28 cellular contexts compared by ENCODE assay signal in genomic region chr7:5351508-5352265, GRCh38.
DNase-seq lines count a peak whose midpoint lies in the region; ATAC-seq and TF ChIP-seq lines count a peak whose summit lies in the region.
"Had no signal": no experiment of that assay in that cellular context is flagged by ENCODE, and none has a peak within 500 bp of the region (broad histone marks: within the 10 kb centered on the region; RNA-seq: fewer than 3 reads in every experiment).

No MANE protein-coding gene starts in this region.

- H3K27ac Mint-ChIP-seq in MCF 10A (ENCODE audit: low read depth, unreplicated experiment) (no peak overlapping the region), WTC11 (no peak overlapping the region; the same call in 1 of the 2 replicates), progenitor cell of endocrine pancreas (peak overlapping the region; percentile 84)
- no peak overlapping the region for H3K27ac Mint-ChIP-seq in stimulated activated naive B cell treated with anti-CD40 and anti-IgM and Interleukin-4, amounts not matched to agents 10 μg/mL and 1 μg/mL and 100 μg/mL, for 72 hours
- H3K27ac Mint-ChIP-seq in activated CD4-positive, alpha-beta T cell treated with anti-CD3 and anti-CD28 coated beads, Interleukin-2, amount 10 ng/mL, durations not matched to agents 7 days and 5 days, result no peak overlapping the region
- H3K27ac Mint-ChIP-seq: activated CD4-positive, alpha-beta memory T cell treated with anti-CD3 and anti-CD28 coated beads, Interleukin-2, amount 10 ng/mL, durations not matched to agents 7 days and 5 days; activated naive CD8-positive, alpha-beta T cell treated with anti-CD3 and anti-CD28 coated beads, Interleukin-2, amount 10 ng/mL, durations not matched to agents 7 days and 5 days; CD4-positive, alpha-beta T cell had no signal

- H3K27me3 ChIP-seq in mammary epithelial cell (ENCODE audit: insufficient read depth, low read length) (no peaks in the 10 kb centered on the region), gastroesophageal sphincter (no peaks in the 10 kb centered on the region)
- H3K27me3 ChIP-seq: hepatocyte, upper lobe of left lung had no signal

- no peak for TF ChIP-seq EP300 in gastroesophageal sphincter (IDR thresholded peaks at IDR 0.05)

- TF ChIP-seq CTCF in mammary epithelial cell (conservative IDR thresholded peaks at IDR 0.05 in 1 of 2, IDR thresholded peaks at IDR 0.05 in 1 of 2; ENCODE audit: extremely low read depth in 1 of 2, insufficient read depth in 1 of 2, low read depth in 1 of 2, low read length in 2 of 2) (no peak), MCF 10A (IDR thresholded peaks at IDR 0.05; ENCODE audit: unreplicated experiment) (no peak), WTC11 (IDR thresholded peaks at IDR 0.05) (no peak), gastroesophageal sphincter (IDR thresholded peaks at IDR 0.05) (no peak), progenitor cell of endocrine pancreas (IDR thresholded peaks at IDR 0.05; ENCODE audit: unreplicated experiment) (no peak)

- H3K4me2 ChIP-seq in mammary epithelial cell (ENCODE audit: insufficient read depth, low read depth, low read length), result no peak overlapping the region
- H3K4me2 ChIP-seq: hepatocyte had no signal

- H3K27me3 Mint-ChIP-seq in MCF 10A (ENCODE audit: insufficient read depth, unreplicated experiment), result no peaks in the 10 kb centered on the region
- H3K27me3 Mint-ChIP-seq in WTC11 (ENCODE audit: low read depth), result peaks cover 54% of the 10 kb centered on the region
- no peaks in the 10 kb centered on the region for H3K27me3 Mint-ChIP-seq in progenitor cell of endocrine pancreas
- no peaks in the 10 kb centered on the region for H3K27me3 Mint-ChIP-seq in stimulated activated naive B cell treated with anti-CD40 and anti-IgM and Interleukin-4, amounts not matched to agents 10 μg/mL and 1 μg/mL and 100 μg/mL, for 72 hours
- no peaks in the 10 kb centered on the region for H3K27me3 Mint-ChIP-seq in activated CD4-positive, alpha-beta T cell treated with anti-CD3 and anti-CD28 coated beads, Interleukin-2, amount 10 ng/mL, durations not matched to agents 7 days and 5 days
- H3K27me3 Mint-ChIP-seq: activated CD4-positive, alpha-beta memory T cell treated with anti-CD3 and anti-CD28 coated beads, Interleukin-2, amount 10 ng/mL, durations not matched to agents 7 days and 5 days; activated naive CD8-positive, alpha-beta T cell treated with anti-CD3 and anti-CD28 coated beads, Interleukin-2, amount 10 ng/mL, durations not matched to agents 7 days and 5 days; CD4-positive, alpha-beta T cell had no signal

- peaks cover 15% of the 10 kb centered on the region for H3K36me3 ChIP-seq in mammary epithelial cell (ENCODE audit: insufficient read depth, low read length)
- H3K36me3 ChIP-seq in gastroesophageal sphincter, result peaks cover 0 to 84% of the 10 kb centered on the region in 2 donors

- H3K4me3 ChIP-seq in mammary epithelial cell (replicated peaks in 1 of 3; ENCODE audit: insufficient read depth in 1 of 3, low read depth in 2 of 3, low read length in 3 of 3), result no peak overlapping the region
- H3K4me3 ChIP-seq in gastroesophageal sphincter, result no peak overlapping the region
- H3K4me3 ChIP-seq: hepatocyte, left ventricle myocardium inferior, psoas muscle, upper lobe of left lung had no signal

- no peak for DNase-seq in mammary epithelial cell
- DNase-seq in MCF 10A (ENCODE audit: unreplicated experiment), result no peak
- no peak for DNase-seq in WTC11 (ENCODE audit: low spot score)
- DNase-seq in progenitor cell of endocrine pancreas (ENCODE audit: low spot score, unreplicated experiment), result no peak
- no peak for DNase-seq in stimulated activated naive B cell treated with anti-CD40 and anti-IgM and Interleukin-4, amounts not matched to agents 10 μg/mL and 1 μg/mL and 100 μg/mL, for 72 hours
- no peak for DNase-seq in DMS79 (lab: John Stamatoyannopoulos, UW)
- no peak for DNase-seq in activated CD4-positive, alpha-beta T cell treated with anti-CD3 and anti-CD28 coated beads, Interleukin-2, amount 10 ng/mL, durations not matched to agents 7 days and 5 days
- DNase-seq: activated CD4-positive, alpha-beta memory T cell treated with anti-CD3 and anti-CD28 coated beads, Interleukin-2, amount 10 ng/mL, durations not matched to agents 7 days and 5 days; activated CD4-positive, CD25-positive, alpha-beta regulatory T cell; activated effector memory CD4-positive, alpha-beta T cell treated with anti-CD3 and anti-CD28 coated beads, Interleukin-2, amount 50 U/mL, for 16 hours; activated naive CD8-positive, alpha-beta T cell treated with anti-CD3 and anti-CD28 coated beads, Interleukin-2, amount 10 ng/mL, durations not matched to agents 7 days and 5 days; CD4-positive, alpha-beta T cell; cerebellar nuclear complex; erythroblast; foreskin melanocyte; GDM1; Karpas-422; left ventricle myocardium inferior; NCI-H1105; NCI-H2029; NCI-H2227 treated with DMSO at 0.1 percent for 48 hours; NCI-H748 treated with DMSO at 0.1 percent for 48 hours; T-helper 9 cell had no signal

- no peak overlapping the region for H2AFZ ChIP-seq in mammary epithelial cell (ENCODE audit: low read depth, low read length)
- H2AFZ ChIP-seq: hepatocyte had no signal

- intact Hi-C loops in mammary epithelial cell (cut with micrococcal nuclease) (loop anchor here (10.0 kb wide), 1 partner anchor 117 kb away; no protein-coding TSS in a partner anchor), MCF 10A (cut with micrococcal nuclease) (no loop called here)

- BruUV-seq in mammary epithelial cell (replicated peaks; lab: Mats Ljungman, UMichigan) (TSS peak; percentile 34), MCF 10A (replicated peaks; lab: Mats Ljungman, UMichigan) (no TSS peak)

- no peak for ATAC-seq in WTC11
- ATAC-seq in gastroesophageal sphincter, result no peak
- no peak for ATAC-seq in stimulated activated naive B cell treated with anti-CD40 and anti-IgM and Interleukin-4, amounts not matched to agents 10 μg/mL and 1 μg/mL and 100 μg/mL, for 72 hours (replicated peaks)
- ATAC-seq: psoas muscle had no signal

- H3K4me1 Mint-ChIP-seq in MCF 10A (ENCODE audit: insufficient read depth, unreplicated experiment) (peaks cover 12% of the 10 kb centered on the region), WTC11 (peaks cover 41% of the 10 kb centered on the region), progenitor cell of endocrine pancreas (ENCODE audit: low read depth) (peaks cover 11% of the 10 kb centered on the region)
- H3K4me1 Mint-ChIP-seq in stimulated activated naive B cell treated with anti-CD40 and anti-IgM and Interleukin-4, amounts not matched to agents 10 μg/mL and 1 μg/mL and 100 μg/mL, for 72 hours, result peaks cover 14 to 17% of the 10 kb centered on the region in 2 donors
- peaks cover 9% of the 10 kb centered on the region for H3K4me1 Mint-ChIP-seq in activated CD4-positive, alpha-beta T cell treated with anti-CD3 and anti-CD28 coated beads, Interleukin-2, amount 10 ng/mL, durations not matched to agents 7 days and 5 days

- peaks cover 14% of the 10 kb centered on the region for H3K4me1 ChIP-seq in mammary epithelial cell (ENCODE audit: insufficient read depth, low read length)
- peaks cover 0 to 93% (median 30%) of the 10 kb centered on the region in 3 donors for H3K4me1 ChIP-seq in gastroesophageal sphincter

- CTCF ChIA-PET in mammary epithelial cell (lab: Charles Lee; ENCODE audit: low non-redundant PET) (no interaction called here), MCF 10A (lab: Yijun Ruan, JAX) (no interaction called here), WTC11 (lab: Charles Lee) (interaction anchor here (0.8 to 2.5 kb wide), 8 partner anchors 10 to 559 kb away, joined by 3 to 17 read pairs (median 4); no protein-coding TSS in a partner anchor)
- CTCF ChIA-PET in activated CD4-positive, alpha-beta T cell treated with anti-CD3 and anti-CD28 coated beads, Interleukin-2, amount 10 ng/mL, durations not matched to agents 7 days and 5 days (lab: Charles Lee), result interaction anchor here (1.0 to 1.2 kb wide), 2 partner anchors 45 to 58 kb away, joined by 3 read pairs; no protein-coding TSS in a partner anchor

- H3K9me3 ChIP-seq in mammary epithelial cell (replicated peaks; ENCODE audit: insufficient read depth, low read length) (no peaks in the 10 kb centered on the region), gastroesophageal sphincter (no peaks in the 10 kb centered on the region)
- H3K9me3 ChIP-seq: left ventricle myocardium inferior, psoas muscle, upper lobe of left lung had no signal

- H4K20me1 ChIP-seq in mammary epithelial cell (ENCODE audit: insufficient read depth, low read length), result peaks cover 9% of the 10 kb centered on the region

- H3K9ac ChIP-seq in mammary epithelial cell (ENCODE audit: insufficient read depth, low read length), result no peak overlapping the region

- H3K4me3 Mint-ChIP-seq in MCF 10A (ENCODE audit: unreplicated experiment) (no peak overlapping the region), WTC11 (peak overlapping the region; percentile 53), progenitor cell of endocrine pancreas (ENCODE audit: low read depth) (no peak overlapping the region)
- H3K4me3 Mint-ChIP-seq in stimulated activated naive B cell treated with anti-CD40 and anti-IgM and Interleukin-4, amounts not matched to agents 10 μg/mL and 1 μg/mL and 100 μg/mL, for 72 hours, result no peak overlapping the region
- H3K4me3 Mint-ChIP-seq in activated CD4-positive, alpha-beta T cell treated with anti-CD3 and anti-CD28 coated beads, Interleukin-2, amount 10 ng/mL, durations not matched to agents 7 days and 5 days, result no peak overlapping the region
- H3K4me3 Mint-ChIP-seq: activated CD4-positive, alpha-beta memory T cell treated with anti-CD3 and anti-CD28 coated beads, Interleukin-2, amount 10 ng/mL, durations not matched to agents 7 days and 5 days; activated naive CD8-positive, alpha-beta T cell treated with anti-CD3 and anti-CD28 coated beads, Interleukin-2, amount 10 ng/mL, durations not matched to agents 7 days and 5 days; CD4-positive, alpha-beta T cell had no signal

- no peak for TF ChIP-seq POLR2A in gastroesophageal sphincter (IDR thresholded peaks at IDR 0.05)

- H3K27ac ChIP-seq in mammary epithelial cell (ENCODE audit: insufficient read depth, low read depth, low read length), result no peak overlapping the region
- H3K27ac ChIP-seq in gastroesophageal sphincter, result peak overlapping the region in 3 of 4 donors; percentile 19 to 71 (median 66)
- H3K27ac ChIP-seq: 22Rv1, hepatocyte, left ventricle myocardium inferior, psoas muscle, upper lobe of left lung had no signal

- peaks cover 88% of the 10 kb centered on the region for H3K79me2 ChIP-seq in mammary epithelial cell (ENCODE audit: insufficient read depth, low read length)

- in situ Hi-C loops in mammary epithelial cell (cut with MboI; ENCODE audit: low sequenced_read_pairs in 2 of 2), result loop anchor here in 1 of 2 donors (25.0 kb wide), 1 partner anchor 336 kb away; no protein-coding TSS in a partner anchor

- WGBS in mammary epithelial cell (ENCODE audit: low coverage, missing lambda C conversion rate), result 95% methylated on average over 23 of the region's 35 CpGs
- 79 to 84% methylated on average over 12 to 22 of the region's 35 CpGs for WGBS in gastroesophageal sphincter (ENCODE audit: low coverage in 1 of 2), 2 donors

- no peaks in the 10 kb centered on the region for H3K9me3 Mint-ChIP-seq in MCF 10A (ENCODE audit: unreplicated experiment)
- no peaks in the 10 kb centered on the region for H3K9me3 Mint-ChIP-seq in WTC11
- no peaks in the 10 kb centered on the region for H3K9me3 Mint-ChIP-seq in progenitor cell of endocrine pancreas (ENCODE audit: low read depth)
- no peaks in the 10 kb centered on the region for H3K9me3 Mint-ChIP-seq in stimulated activated naive B cell treated with anti-CD40 and anti-IgM and Interleukin-4, amounts not matched to agents 10 μg/mL and 1 μg/mL and 100 μg/mL, for 72 hours
- no peaks in the 10 kb centered on the region for H3K9me3 Mint-ChIP-seq in activated CD4-positive, alpha-beta T cell treated with anti-CD3 and anti-CD28 coated beads, Interleukin-2, amount 10 ng/mL, durations not matched to agents 7 days and 5 days
- H3K9me3 Mint-ChIP-seq: activated CD4-positive, alpha-beta memory T cell treated with anti-CD3 and anti-CD28 coated beads, Interleukin-2, amount 10 ng/mL, durations not matched to agents 7 days and 5 days; activated naive CD8-positive, alpha-beta T cell treated with anti-CD3 and anti-CD28 coated beads, Interleukin-2, amount 10 ng/mL, durations not matched to agents 7 days and 5 days; CD4-positive, alpha-beta T cell had no signal

- dilution Hi-C loops in mammary epithelial cell (cut with HindIII; ENCODE audit: low sequenced_read_pairs), result loop anchor here (5.0 to 10.0 kb wide), 2 partner anchors 39 to 143 kb away; no protein-coding TSS in a partner anchor

- H3K36me3 Mint-ChIP-seq in MCF 10A (ENCODE audit: insufficient read depth, unreplicated experiment) (peaks cover 84% of the 10 kb centered on the region), WTC11 (peaks cover 5% of the 10 kb centered on the region), progenitor cell of endocrine pancreas (ENCODE audit: insufficient read depth) (peaks cover 43% of the 10 kb centered on the region)
- peaks cover 52 to 63% of the 10 kb centered on the region in 2 donors for H3K36me3 Mint-ChIP-seq in stimulated activated naive B cell treated with anti-CD40 and anti-IgM and Interleukin-4, amounts not matched to agents 10 μg/mL and 1 μg/mL and 100 μg/mL, for 72 hours
- H3K36me3 Mint-ChIP-seq in activated CD4-positive, alpha-beta T cell treated with anti-CD3 and anti-CD28 coated beads, Interleukin-2, amount 10 ng/mL, durations not matched to agents 7 days and 5 days (ENCODE audit: low read depth), result peaks cover 30% of the 10 kb centered on the region

- POLR2A ChIA-PET in MCF 10A (lab: Yijun Ruan, JAX), result interaction anchor here (0.5 kb wide), 1 partner anchor 297 kb away, joined by 3 read pairs; no protein-coding TSS in a partner anchor
- POLR2A ChIA-PET in WTC11 (lab: Charles Lee), result interaction anchor here (0.5 to 0.6 kb wide), 3 partner anchors 63 to 98 kb away, joined by 3 to 11 read pairs (median 4); no protein-coding TSS in a partner anchor
- POLR2A ChIA-PET in activated CD4-positive, alpha-beta T cell treated with anti-CD3 and anti-CD28 coated beads, Interleukin-2, amount 10 ng/mL, durations not matched to agents 7 days and 5 days (lab: Charles Lee), result no interaction called here

Comparison
In these comparisons a context has a peak if more than half of its experiments do, and no peak if none do; other contexts are left out.
1. CTCF ChIA-PET loops: an anchor here in WTC11 (0.8 to 2.5 kb wide) and activated CD4-positive, alpha-beta T cell treated with anti-CD3 and anti-CD28 coated beads, Interleukin-2, amount 10 ng/mL, durations not matched to agents 7 days and 5 days (1.0 to 1.2 kb wide); none called in mammary epithelial cell and MCF 10A.